ENCODE assay signal across 8 cellular contexts in the genomic region with DNA sequence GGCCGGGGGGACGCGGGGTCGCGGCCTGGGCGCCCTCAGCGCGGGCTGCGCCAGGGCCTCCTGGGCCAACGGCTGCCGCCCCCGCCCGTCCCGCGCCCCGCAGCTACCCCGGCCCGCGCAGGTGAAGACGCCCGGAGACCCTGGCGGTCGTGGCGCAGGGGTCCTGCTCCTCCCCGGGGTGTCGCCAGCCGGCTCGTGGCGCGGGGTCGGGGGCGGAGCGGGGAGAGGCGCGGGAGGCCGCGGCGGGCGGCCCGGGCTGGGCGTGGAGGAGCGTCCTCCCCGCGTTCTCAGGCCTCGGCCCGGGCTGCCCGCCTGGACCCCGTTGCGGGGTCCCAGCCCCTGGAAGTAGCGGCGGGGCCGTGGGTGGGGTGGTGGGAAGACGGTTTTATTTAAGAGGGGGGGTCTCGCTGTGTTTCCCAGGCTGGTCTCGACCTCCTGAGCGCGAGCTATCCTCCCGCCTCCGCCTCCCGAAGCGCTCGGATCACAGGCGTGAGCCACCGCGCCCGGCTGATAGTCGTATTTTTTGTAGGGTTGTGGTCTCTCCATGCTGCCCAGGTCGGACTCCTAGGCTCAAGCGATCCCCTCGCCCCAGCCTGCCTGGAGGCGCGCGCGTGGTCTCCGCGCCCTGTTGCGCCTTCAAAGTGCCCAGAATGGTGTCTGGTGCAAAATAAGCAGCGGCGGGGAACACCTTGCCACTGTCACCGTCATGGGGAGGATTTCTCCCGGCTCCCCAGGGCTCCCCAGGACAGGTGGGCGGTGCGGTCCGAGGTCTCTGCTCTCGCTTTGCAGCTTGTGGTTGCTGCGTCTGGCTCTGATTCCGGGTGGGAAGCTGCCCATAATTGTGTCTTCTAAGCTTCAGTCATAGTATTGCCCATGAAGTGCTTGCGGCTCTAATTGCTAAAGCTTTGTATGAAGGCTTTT. TPM values are rescaled to one million over a fixed set of nuclear protein-coding genes. Genes with fewer than 3 reads are reported as not detected.
DNase-seq lines count a peak whose midpoint lies in the region; ATAC-seq and TF ChIP-seq lines count a peak whose summit lies in the region.

No MANE protein-coding gene starts in this region.

- BruUV-seq in A673 (replicated peaks; lab: Mats Ljungman, UMichigan), result no TSS peak

- H3K4me3 ChIP-seq in A673 (ENCODE audit: low read depth, low read length, poor library complexity, severe bottlenecking) (peak overlapping the region; percentile 68), brain microvascular endothelial cell (ENCODE audit: low read depth, low read length) (peak overlapping the region; percentile 73), liver (ENCODE audit: low read depth in 1 of 3, low read length in 3 of 3) (peak overlapping the region; percentile 63 to 98 (median 75))

- peak overlapping the region; percentile 75 to 90 for H3K9ac ChIP-seq in liver (ENCODE audit: low read depth in 1 of 2, low read length in 2 of 2)

- no peak for TF ChIP-seq RAD21 in liver (IDR thresholded peaks at IDR 0.05)

- H3K27ac ChIP-seq in A673 (ENCODE audit: low read depth, low read length, poor library complexity, severe bottlenecking), result peak overlapping the region; percentile 84
- H3K27ac ChIP-seq in brain microvascular endothelial cell, result peak overlapping the region; percentile 61
- H3K27ac ChIP-seq in liver (ENCODE audit: low read depth in 1 of 2, low read length in 2 of 2), result peak overlapping the region; percentile 91 to 95

- in situ Hi-C loops in SK-MEL-5 (cut with HindIII; ENCODE audit: low pct_unique_long_range_greater_than_20kb, low sequenced_read_pairs), result no loop called here
- in situ Hi-C loops in brain microvascular endothelial cell (cut with HindIII; ENCODE audit: low pct_ligation_motif_present, low sequenced_read_pairs), result no loop called here

- no peak for TF ChIP-seq CTCF in A673 (conservative IDR thresholded peaks at IDR 0.05; ENCODE audit: low read depth, low read length)
- TF ChIP-seq CTCF in brain microvascular endothelial cell (IDR thresholded peaks at IDR 0.05; ENCODE audit: low read depth, low read length, missing control alignments), result no peak
- TF ChIP-seq CTCF in liver (IDR thresholded peaks at IDR 0.05; ENCODE audit: low read depth, low read length, missing input control), result no peak

- H3K36me3 ChIP-seq in A673 (ENCODE audit: insufficient read depth, low read length, poor library complexity, severe bottlenecking) (no peaks in the 10 kb centered on the region), brain microvascular endothelial cell (replicated peaks) (no peaks in the 10 kb centered on the region), liver (ENCODE audit: control insufficient read depth in 4 of 4, insufficient read depth in 3 of 4, low read depth in 1 of 4, low read length in 3 of 4) (no peaks in the 10 kb centered on the region)

- ATAC-seq in GM18868 (IDR thresholded peaks at IDR 0.05; ENCODE audit: unreplicated experiment) (peak; percentile 7), HG03196 (IDR thresholded peaks at IDR 0.05; ENCODE audit: unreplicated experiment) (peak; percentile 14), esophagus mucosa (no peak)

- H3K27me3 ChIP-seq in A673 (replicated peaks; ENCODE audit: insufficient read depth, low read depth, low read length, poor library complexity), result no peaks in the 10 kb centered on the region
- no peaks in the 10 kb centered on the region for H3K27me3 ChIP-seq in brain microvascular endothelial cell (replicated peaks)
- H3K27me3 ChIP-seq in liver (ENCODE audit: control insufficient read depth in 4 of 4, insufficient read depth in 4 of 4, low read length in 3 of 4), result no peaks in the 10 kb centered on the region

- CTCF ChIA-PET in A673 (lab: Charles Lee), result interaction anchor here (0.8 kb wide), 1 partner anchor 19 kb away, joined by 3 read pairs; no protein-coding TSS in a partner anchor

- POLR2A ChIA-PET in A673 (lab: Charles Lee; ENCODE audit: low non-redundant PET), result no interaction called here

- intact Hi-C loops in A673 (cut with micrococcal nuclease; ENCODE audit: unreplicated experiment), result no loop called here

- WGBS in liver, result under 1% methylated on average over 88 of the region's 88 CpGs

- DNase-seq in A673 (ENCODE audit: low spot score) (no peak), SK-MEL-5 (ENCODE audit: low read depth, low spot score) (peak; percentile 33), brain microvascular endothelial cell (no peak)
- DNase-seq in stimulated activated CD8-positive, alpha-beta memory T cell treated with anti-CD3 and anti-CD28 coated beads, Interleukin-7, amount 100 ng/mL, for 48 hours (ENCODE audit: extremely low read depth in 1 of 2, low read depth in 1 of 2), result peak; percentile 43 to 47

- H3K9me3 ChIP-seq in A673 (ENCODE audit: low read depth, low read length, poor library complexity, severe bottlenecking), result no peaks in the 10 kb centered on the region
- no peaks in the 10 kb centered on the region for H3K9me3 ChIP-seq in liver (ENCODE audit: control insufficient read depth in 4 of 4, low read length in 3 of 4)

- H3K4me1 ChIP-seq in A673 (ENCODE audit: insufficient read depth, low read length, poor library complexity, severe bottlenecking) (peaks cover 53% of the 10 kb centered on the region), liver (ENCODE audit: control insufficient read depth in 4 of 4, insufficient read depth in 4 of 4, low read length in 3 of 4) (peaks cover 12 to 59% (median 40%) of the 10 kb centered on the region in 4 donors)

TF ChIP-seq in liver, 16 proteins besides CTCF, POLR2A, EP300 and RAD21 (continues in another document):
- TF ChIP-seq EGR1 (IDR thresholded peaks at IDR 0.05; ENCODE audit: low read depth in 2 of 2), result no peak
- TF ChIP-seq YY1 (IDR thresholded peaks at IDR 0.05), result no peak
- no peak for TF ChIP-seq ATF3 (IDR thresholded peaks at IDR 0.05)
- TF ChIP-seq ZBTB33 (IDR thresholded peaks at IDR 0.05), result no peak
- TF ChIP-seq, protein P1, sequence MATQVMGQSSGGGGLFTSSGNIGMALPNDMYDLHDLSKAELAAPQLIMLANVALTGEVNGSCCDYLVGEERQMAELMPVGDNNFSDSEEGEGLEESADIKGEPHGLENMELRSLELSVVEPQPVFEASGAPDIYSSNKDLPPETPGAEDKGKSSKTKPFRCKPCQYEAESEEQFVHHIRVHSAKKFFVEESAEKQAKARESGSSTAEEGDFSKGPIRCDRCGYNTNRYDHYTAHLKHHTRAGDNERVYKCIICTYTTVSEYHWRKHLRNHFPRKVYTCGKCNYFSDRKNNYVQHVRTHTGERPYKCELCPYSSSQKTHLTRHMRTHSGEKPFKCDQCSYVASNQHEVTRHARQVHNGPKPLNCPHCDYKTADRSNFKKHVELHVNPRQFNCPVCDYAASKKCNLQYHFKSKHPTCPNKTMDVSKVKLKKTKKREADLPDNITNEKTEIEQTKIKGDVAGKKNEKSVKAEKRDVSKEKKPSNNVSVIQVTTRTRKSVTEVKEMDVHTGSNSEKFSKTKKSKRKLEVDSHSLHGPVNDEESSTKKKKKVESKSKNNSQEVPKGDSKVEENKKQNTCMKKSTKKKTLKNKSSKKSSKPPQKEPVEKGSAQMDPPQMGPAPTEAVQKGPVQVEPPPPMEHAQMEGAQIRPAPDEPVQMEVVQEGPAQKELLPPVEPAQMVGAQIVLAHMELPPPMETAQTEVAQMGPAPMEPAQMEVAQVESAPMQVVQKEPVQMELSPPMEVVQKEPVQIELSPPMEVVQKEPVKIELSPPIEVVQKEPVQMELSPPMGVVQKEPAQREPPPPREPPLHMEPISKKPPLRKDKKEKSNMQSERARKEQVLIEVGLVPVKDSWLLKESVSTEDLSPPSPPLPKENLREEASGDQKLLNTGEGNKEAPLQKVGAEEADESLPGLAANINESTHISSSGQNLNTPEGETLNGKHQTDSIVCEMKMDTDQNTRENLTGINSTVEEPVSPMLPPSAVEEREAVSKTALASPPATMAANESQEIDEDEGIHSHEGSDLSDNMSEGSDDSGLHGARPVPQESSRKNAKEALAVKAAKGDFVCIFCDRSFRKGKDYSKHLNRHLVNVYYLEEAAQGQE (IDR thresholded peaks at IDR 0.05), result no peak
- TF ChIP-seq SP1 (IDR thresholded peaks at IDR 0.05), result no peak
- no peak for TF ChIP-seq JUND (IDR thresholded peaks at IDR 0.05)
- no peak for TF ChIP-seq TAF1 (conservative IDR thresholded peaks at IDR 0.05)
- TF ChIP-seq FOXA1 (IDR thresholded peaks at IDR 0.05), result no peak
- TF ChIP-seq GABPA (IDR thresholded peaks at IDR 0.05 in 1 of 2, conservative IDR thresholded peaks at IDR 0.05 in 1 of 2), result no peak
- no peak for TF ChIP-seq MAX (IDR thresholded peaks at IDR 0.05)

RNA-seq across cellular contexts. Expression of gene SUN1, which starts 15.3 kb away (rescaled TPM):
- total RNA-seq in A673 (2021) (189 and 203 TPM in 2 replicates), liver (100 to 1,000 TPM in 1 of 2 donors, 10 to 100 TPM in 1; 50.9 to 162 TPM), esophagus mucosa (63.0 TPM)
- total RNA-seq in SK-MEL-5 (2014; rRNA removed; shearing (Covaris generic)), result 56.5 and 66.3 TPM in 2 replicates
- polyA plus RNA-seq in SK-MEL-5 (2015; cell fraction: cytosol; rRNA removed), result 213 and 222 TPM in 2 replicates
- 458 and 599 TPM in 2 replicates for polyA plus RNA-seq in SK-MEL-5 (2015; cell fraction: nucleus; rRNA removed)
- polyA plus RNA-seq in liver, result 10 to 100 TPM; 24.8 to 29.2 TPM

RNA-seq across cellular contexts. Expression of gene GET4, which starts 59.3 kb away (rescaled TPM):
- total RNA-seq in A673 (2021), result 49.7 and 51.9 TPM in 2 replicates
- 43.2 and 45.8 TPM in 2 replicates for total RNA-seq in SK-MEL-5 (2014; rRNA removed; shearing (Covaris generic))
- 64.7 and 74.1 TPM in 2 replicates for polyA plus RNA-seq in SK-MEL-5 (2015; cell fraction: cytosol; rRNA removed)
- 203 and 284 TPM in 2 replicates for polyA plus RNA-seq in SK-MEL-5 (2015; cell fraction: nucleus; rRNA removed)
- 10 to 100 TPM; 19.5 to 30.3 TPM for total RNA-seq in liver
- 10 to 100 TPM; 24.3 to 34.7 TPM for polyA plus RNA-seq in liver
- total RNA-seq in esophagus mucosa, result 21.6 TPM

Comparison
In these comparisons a context has a peak if more than half of its experiments do, and no peak if none do; other contexts are left out.
1. DNase-seq: peak in SK-MEL-5 (single experiment) and stimulated activated CD8-positive, alpha-beta memory T cell treated with anti-CD3 and anti-CD28 coated beads, Interleukin-7, amount 100 ng/mL, for 48 hours (2 of 2); none in A673 (single experiment) and brain microvascular endothelial cell (single experiment).
2. Peak in every context shown above with its lines, with median percentiles within 50 percentile points of each other: H3K27ac ChIP-seq and H3K4me3 ChIP-seq.